ENCODE assay signal across 8 cellular contexts in genomic region chr5:71067262-71067928, GRCh38. TPM values are rescaled to one million over a fixed set of nuclear protein-coding genes. Genes with fewer than 3 reads are reported as not detected.
DNase-seq lines count a peak whose midpoint lies in the region; ATAC-seq and TF ChIP-seq lines count a peak whose summit lies in the region.
"Not testable (repeated sequence)": the region's sequence is repeated elsewhere in the genome, so short reads cannot be mapped to it uniquely, and the experiment has no call there.

Gene GTF2H2 (minus strand): TSS chr5:71067676. CDS start chr5:71062763, 4,913 bp downstream.

- H3K4me3 Mint-ChIP-seq in activated CD8-positive, alpha-beta T cell treated with anti-CD3 and anti-CD28 coated beads for 36 hours: not testable (repeated sequence)

- CTCF ChIA-PET in activated CD8-positive, alpha-beta T cell treated with anti-CD3 and anti-CD28 coated beads for 36 hours (lab: Charles Lee): not testable (repeated sequence)

- H3K27ac Mint-ChIP-seq in activated CD8-positive, alpha-beta T cell treated with anti-CD3 and anti-CD28 coated beads for 36 hours: not testable (repeated sequence)

- intact Hi-C loops in activated CD8-positive, alpha-beta T cell treated with anti-CD3 and anti-CD28 coated beads for 36 hours (cut with micrococcal nuclease); mucosa of descending colon (cut with DNase I, micrococcal nuclease): not testable (repeated sequence)

- DNase-seq in Daoy (ENCODE audit: low read depth); activated CD8-positive, alpha-beta T cell treated with anti-CD3 and anti-CD28 coated beads for 36 hours; epithelial cell of proximal tubule (ENCODE audit: low read depth); mucosa of descending colon: not testable (repeated sequence)

- not testable (repeated sequence) for H3K4me1 Mint-ChIP-seq in activated CD8-positive, alpha-beta T cell treated with anti-CD3 and anti-CD28 coated beads for 36 hours (ENCODE audit: low read depth)

- not testable (repeated sequence) for H3K9me3 Mint-ChIP-seq in activated CD8-positive, alpha-beta T cell treated with anti-CD3 and anti-CD28 coated beads for 36 hours

- POLR2A ChIA-PET in activated CD8-positive, alpha-beta T cell treated with anti-CD3 and anti-CD28 coated beads for 36 hours (lab: Charles Lee): not testable (repeated sequence)

- not testable (repeated sequence) for H3K27me3 Mint-ChIP-seq in activated CD8-positive, alpha-beta T cell treated with anti-CD3 and anti-CD28 coated beads for 36 hours

- H3K9me3 ChIP-seq in mucosa of descending colon: not testable (repeated sequence)

- not testable (repeated sequence) for H3K36me3 Mint-ChIP-seq in activated CD8-positive, alpha-beta T cell treated with anti-CD3 and anti-CD28 coated beads for 36 hours (ENCODE audit: low read depth)

- TF ChIP-seq CTCF in activated CD8-positive, alpha-beta T cell treated with anti-CD3 and anti-CD28 coated beads for 36 hours (IDR thresholded peaks at IDR 0.05); epithelial cell of proximal tubule (conservative IDR thresholded peaks at IDR 0.05; ENCODE audit: low read depth, low read length); mucosa of descending colon (IDR thresholded peaks at IDR 0.05); subcutaneous adipose tissue (IDR thresholded peaks at IDR 0.05; ENCODE audit: low read depth): not testable (repeated sequence)

- H3K36me3 ChIP-seq in mucosa of descending colon (ENCODE audit: low read depth): not testable (repeated sequence)

- H3K4me1 ChIP-seq in mucosa of descending colon (ENCODE audit: low read depth): not testable (repeated sequence)

- H3K4me3 ChIP-seq in epithelial cell of proximal tubule (ENCODE audit: low read depth, low read length); mucosa of descending colon: not testable (repeated sequence)

- ATAC-seq in GM21360 (IDR thresholded peaks at IDR 0.05; ENCODE audit: unreplicated experiment): peak; percentile 96
- peak; percentile 94 for ATAC-seq in HG02870 (IDR thresholded peaks at IDR 0.05; ENCODE audit: unreplicated experiment)
- ATAC-seq in HG03565 (IDR thresholded peaks at IDR 0.05; ENCODE audit: unreplicated experiment): peak; percentile 94
- peak; percentile 99 for ATAC-seq in activated CD8-positive, alpha-beta T cell treated with anti-CD3 and anti-CD28 coated beads for 36 hours
- ATAC-seq in mucosa of descending colon: peak; percentile 100

RNA-seq across cellular contexts. Expression of gene GTF2H2, which starts in this region (rescaled TPM):
- 92.0 and 158 TPM in 2 replicates for total RNA-seq in Daoy (2014; rRNA removed; shearing (Covaris generic))
- 10 to 100 TPM; 34.5 to 35.9 TPM for total RNA-seq in activated CD8-positive, alpha-beta T cell treated with anti-CD3 and anti-CD28 coated beads for 36 hours
- 36.0 and 41.5 TPM in 2 replicates for total RNA-seq in epithelial cell of proximal tubule
- 10 to 100 TPM; 19.9 to 23.7 (median 22.8) TPM for total RNA-seq in mucosa of descending colon
- total RNA-seq in subcutaneous adipose tissue: 10 to 100 TPM; 16.3 to 28.7 (median 22.5) TPM
